2 cellular contexts compared by ENCODE assay signal in genomic region chr12:59940676-59941342, GRCh38.
A peak's percentile ranks its signal among the peaks of the same experiment; 100 is the strongest.
TF ChIP-seq lines count a peak whose summit lies in the region.

No MANE protein-coding gene starts in this region.

TF ChIP-seq in IMR-90, 13 proteins besides CTCF, POLR2A, EP300 and RAD21:
- TF ChIP-seq ELK1 (IDR thresholded peaks at IDR 0.05; ENCODE audit: borderline replicate concordance, low read depth, low read length) = no peak
- TF ChIP-seq RFX5 (IDR thresholded peaks at IDR 0.05; ENCODE audit: low read depth, low read length) = no peak
- no peak for TF ChIP-seq SMC3 (IDR thresholded peaks at IDR 0.05; ENCODE audit: low read depth, low read length)
- TF ChIP-seq, protein P1, sequence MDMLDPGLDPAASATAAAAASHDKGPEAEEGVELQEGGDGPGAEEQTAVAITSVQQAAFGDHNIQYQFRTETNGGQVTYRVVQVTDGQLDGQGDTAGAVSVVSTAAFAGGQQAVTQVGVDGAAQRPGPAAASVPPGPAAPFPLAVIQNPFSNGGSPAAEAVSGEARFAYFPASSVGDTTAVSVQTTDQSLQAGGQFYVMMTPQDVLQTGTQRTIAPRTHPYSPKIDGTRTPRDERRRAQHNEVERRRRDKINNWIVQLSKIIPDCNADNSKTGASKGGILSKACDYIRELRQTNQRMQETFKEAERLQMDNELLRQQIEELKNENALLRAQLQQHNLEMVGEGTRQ (IDR thresholded peaks at IDR 0.05; ENCODE audit: low read depth, low read length) = no peak
- no peak for TF ChIP-seq MAFK (IDR thresholded peaks at IDR 0.05; ENCODE audit: low read depth, low read length)
- no peak for TF ChIP-seq BHLHE40 (IDR thresholded peaks at IDR 0.05; ENCODE audit: low read depth, low read length)

TF ChIP-seq in H1, 55 proteins besides CTCF, POLR2A, EP300 and RAD21:
- no peak for TF ChIP-seq FOSL1 (IDR thresholded peaks at IDR 0.05; ENCODE audit: insufficient read depth, low read depth, low read length)
- TF ChIP-seq SP1 (IDR thresholded peaks at IDR 0.05; ENCODE audit: low read depth, low read length) = no peak
- TF ChIP-seq RNF2 (IDR thresholded peaks at IDR 0.05; ENCODE audit: borderline replicate concordance, low read depth, low read length, missing control alignments, poor library complexity, severe bottlenecking) = no peak
- 0 out of 2 replicates have a peak, but pooled peaks have one; percentile 23 for TF ChIP-seq TEAD4 (IDR thresholded peaks at IDR 0.05; ENCODE audit: low read depth, low read length)
- no peak for TF ChIP-seq PHF8 (conservative IDR thresholded peaks at IDR 0.05; ENCODE audit: low read depth, low read length)
- no peak for TF ChIP-seq RFX5 (IDR thresholded peaks at IDR 0.05; ENCODE audit: borderline replicate concordance, low read depth, low read length)
TF ChIP-seq in H1: peak in this region for 1.
